13 cellular contexts compared by ENCODE assay signal in genomic region chr14:57464013-57464730, GRCh38. TPM values are rescaled to one million over a fixed set of nuclear protein-coding genes. Genes with fewer than 3 reads are reported as not detected.
A peak's percentile ranks its signal among the peaks of the same experiment; 100 is the strongest.
DNase-seq lines count a peak whose midpoint lies in the region; ATAC-seq, FAIRE-seq and TF ChIP-seq lines count a peak whose summit lies in the region.
"Had no signal": no experiment of that assay in that cellular context is flagged by ENCODE, and none has a peak within 500 bp of the region (broad histone marks: within the 10 kb centered on the region; RNA-seq: fewer than 3 reads in every experiment).

No MANE protein-coding gene starts in this region.

- H3K27ac ChIP-seq in kidney (ENCODE audit: low read depth in 2 of 2, low read length in 2 of 2) = peak overlapping the region in 1 of 2 donors; percentile 3
- H3K27ac ChIP-seq: adrenal gland, SJCRH30 had no signal

- DNase-seq in Caki2 (ENCODE audit: low read depth) (peak; percentile 88), NAMALWA (ENCODE audit: low spot score) (peak; percentile 33), GM03348 (ENCODE audit: low spot score) (no peak), kidney (no peak), AG08395 (ENCODE audit: low spot score) (no peak), hepatic stellate cell (ENCODE audit: low spot score) (no peak)
- DNase-seq: activated CD4-positive, alpha-beta T cell treated with anti-CD3 and anti-CD28 coated beads, Interleukin-2, amount 10 ng/mL, durations not matched to agents 7 days and 5 days; adrenal gland; NCI-H345; SJCRH30 had no signal

- in situ Hi-C loops in Caki2 (cut with HindIII; ENCODE audit: low pct_unique_long_range_greater_than_20kb, low sequenced_read_pairs) = no loop called here

- peaks cover 0 to 4% of the 10 kb centered on the region in 2 donors for H3K4me1 ChIP-seq in kidney (ENCODE audit: control insufficient read depth in 1 of 2, insufficient read depth in 1 of 2, low read depth in 1 of 2, low read length in 2 of 2)
- H3K4me1 ChIP-seq: adrenal gland, SJCRH30 had no signal

- no peaks in the 10 kb centered on the region for H3K36me3 ChIP-seq in kidney (ENCODE audit: control insufficient read depth in 1 of 2, insufficient read depth in 2 of 2, low read length in 2 of 2)
- H3K36me3 ChIP-seq: adrenal gland, SJCRH30 had no signal

- no peak for TF ChIP-seq CTCF in kidney (IDR thresholded peaks at IDR 0.05; ENCODE audit: borderline replicate concordance, extremely low read depth, insufficient read depth)

- intact Hi-C loops in kidney (cut with DNase I) = no loop called here

- no peak overlapping the region for H3K4me3 ChIP-seq in kidney (ENCODE audit: low read length in 2 of 2)
- H3K4me3 ChIP-seq: adrenal gland, SJCRH30 had no signal

- no peaks in the 10 kb centered on the region for H3K9me3 ChIP-seq in kidney (ENCODE audit: control insufficient read depth in 1 of 2, low read length in 2 of 2)
- H3K9me3 ChIP-seq: adrenal gland, SJCRH30 had no signal

- H3K9ac ChIP-seq in kidney (ENCODE audit: low read length in 2 of 2) = no peak overlapping the region

- peak; percentile 92 for ATAC-seq in GM19395 (IDR thresholded peaks at IDR 0.05; ENCODE audit: unreplicated experiment)
- ATAC-seq in HG02938 (IDR thresholded peaks at IDR 0.05; ENCODE audit: unreplicated experiment) = peak; percentile 85

- FAIRE-seq in kidney (lab: Jason Lieb, UNC) = no peak
- FAIRE-seq: endothelial cell of umbilical vein had no signal

RNA-seq across cellular contexts. Expression of gene CCDC198, which starts 29.5 kb away (rescaled TPM):
- 6.7 and 14.2 TPM in 2 replicates for total RNA-seq in Caki2 (2014; rRNA removed; shearing (Covaris generic); ENCODE audit: low replicate concordance)
- total RNA-seq in kidney = 166 TPM
- polyA plus RNA-seq in kidney (ENCODE audit: insufficient read depth, low read depth, low replicate concordance) = 114 TPM
- total RNA-seq: activated CD4-positive, alpha-beta T cell treated with anti-CD3 and anti-CD28 coated beads, Interleukin-2, amount 10 ng/mL, durations not matched to agents 7 days and 5 days; adrenal gland; endothelial cell of umbilical vein had no signal
- polyA plus RNA-seq: adrenal gland, endothelial cell of umbilical vein had no signal

Comparison
In these comparisons a context has a peak if more than half of its experiments do, and no peak if none do; other contexts are left out.
1. DNase-seq: peak in Caki2 (single experiment) and NAMALWA (single experiment); none in GM03348 (single experiment), kidney (single experiment), AG08395 (single experiment) and hepatic stellate cell (single experiment).
2. RNA of gene CCDC198, which starts 29.5 kb away (total RNA-seq): 166 TPM in kidney (single experiment); 6.7 to 14.2 TPM in Caki2; every median in the first group is over 10 times any median in the second.